Comparison of ENCODE assay signal across 1 cellular context in the genomic region with DNA sequence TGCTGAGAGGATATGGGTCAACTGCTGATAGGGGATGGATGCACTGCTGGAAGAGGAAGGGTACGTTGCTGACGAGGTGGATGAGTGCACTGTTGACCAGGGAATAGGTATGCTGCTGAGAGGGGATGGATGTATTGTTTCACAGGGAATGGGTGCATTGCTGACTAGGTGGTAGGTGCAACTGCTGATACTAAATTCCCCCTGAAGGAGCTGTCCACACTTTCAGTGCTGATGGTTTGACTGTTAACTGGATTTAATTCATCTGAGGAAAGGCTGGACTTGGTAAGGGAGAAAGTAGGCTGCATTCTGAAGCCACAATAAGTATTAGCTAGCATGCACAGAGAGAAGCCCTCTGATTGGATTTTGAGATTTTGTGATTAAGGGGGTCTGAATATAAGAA.
TF ChIP-seq lines count a peak whose summit lies in the region.

No MANE protein-coding gene starts in this region.

TF ChIP-seq in HepG2, 621 proteins besides CTCF, POLR2A, EP300 and RAD21 (continued from another document):
- TF ChIP-seq ZNF512B (CRISPR knock-in tag; IDR thresholded peaks at IDR 0.05; ENCODE audit: borderline replicate concordance) (no peak), ZNF101 (CRISPR knock-in tag; IDR thresholded peaks at IDR 0.05; ENCODE audit: borderline replicate concordance, low read depth) (no peak), DNMT1 (CRISPR knock-in tag; IDR thresholded peaks at IDR 0.05) (no peak), ZNF326 (CRISPR knock-in tag; IDR thresholded peaks at IDR 0.05; ENCODE audit: borderline replicate concordance) (no peak), CREM (IDR thresholded peaks at IDR 0.05) (no peak), CREM (CRISPR knock-in tag; IDR thresholded peaks at IDR 0.05) (no peak), ZBTB1 (CRISPR knock-in tag; IDR thresholded peaks at IDR 0.05; ENCODE audit: borderline replicate concordance) (no peak), ELF1 (CRISPR knock-in tag; IDR thresholded peaks at IDR 0.05) (no peak), ZFP82 (CRISPR knock-in tag; IDR thresholded peaks at IDR 0.05; ENCODE audit: borderline replicate concordance) (no peak), ZNF225 (CRISPR knock-in tag; IDR thresholded peaks at IDR 0.05) (no peak), AKAP8 (CRISPR knock-in tag; IDR thresholded peaks at IDR 0.05) (no peak), ZFP36L2 (CRISPR knock-in tag; IDR thresholded peaks at IDR 0.05) (no peak), ZNF367 (CRISPR knock-in tag; IDR thresholded peaks at IDR 0.05; ENCODE audit: borderline replicate concordance) (no peak)
